In the genomic region with DNA sequence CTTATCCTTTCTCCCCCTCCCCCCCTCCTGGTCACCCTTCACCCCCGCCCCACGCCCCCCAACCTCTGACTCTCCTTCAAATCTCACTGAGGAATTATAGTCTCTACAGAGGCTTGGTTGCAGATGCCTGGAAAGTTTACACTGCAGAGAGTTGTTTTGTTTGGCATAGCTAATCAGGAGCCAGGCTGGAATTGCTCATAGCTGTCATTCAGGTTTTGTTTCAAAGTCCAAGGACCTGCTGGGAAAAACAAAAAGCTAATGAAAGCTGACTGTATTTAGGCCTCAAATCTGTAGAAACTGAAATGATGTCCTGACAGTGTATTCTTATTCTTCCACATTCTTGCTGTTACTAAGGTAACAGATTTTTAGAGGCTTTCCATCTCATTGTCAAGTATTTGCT, we compare ENCODE assay signal across 11 cellular contexts. TPM values are rescaled to one million over a fixed set of nuclear protein-coding genes. Genes with fewer than 3 reads are reported as not detected.
DNase-seq lines count a peak whose midpoint lies in the region; ATAC-seq and TF ChIP-seq lines count a peak whose summit lies in the region.
"Had no signal": no experiment of that assay in that cellular context is flagged by ENCODE, and none has a peak within 500 bp of the region (broad histone marks: within the 10 kb centered on the region; RNA-seq: fewer than 3 reads in every experiment).

No MANE protein-coding gene starts in this region.

- H3K4me3 Mint-ChIP-seq in endothelial cell (ENCODE audit: unreplicated experiment) (no peak overlapping the region), mesothelial cell of epicardium (no peak overlapping the region)
- no peak overlapping the region for H3K4me3 Mint-ChIP-seq in effector memory CD8-positive, alpha-beta T cell
- H3K4me3 Mint-ChIP-seq: type B pancreatic cell had no signal

- in situ Hi-C loops in Caki2 (cut with HindIII; ENCODE audit: low pct_unique_long_range_greater_than_20kb, low sequenced_read_pairs), result no loop called here

- DNase-seq in Caki2 (ENCODE audit: low read depth) (peak; percentile 14), M059J (ENCODE audit: low read depth) (peak; percentile 39), endothelial cell (ENCODE audit: low spot score) (no peak), mesothelial cell of epicardium (ENCODE audit: low spot score in 2 of 2, unreplicated experiment in 2 of 2) (no peak), NOMO-1 (lab: John Stamatoyannopoulos, UW; ENCODE audit: unreplicated experiment in 2 of 2) (no peak), 8988T (no peak), caudate nucleus (lab: John Stamatoyannopoulos, UW) (no peak)
- no peak for DNase-seq in effector memory CD8-positive, alpha-beta T cell
- DNase-seq: cortex of kidney, head of caudate nucleus had no signal

- ATAC-seq in effector memory CD8-positive, alpha-beta T cell (replicated peaks), result no peak

- H3K9me3 Mint-ChIP-seq in endothelial cell (ENCODE audit: unreplicated experiment) (no peaks in the 10 kb centered on the region), mesothelial cell of epicardium (no peaks in the 10 kb centered on the region)
- no peaks in the 10 kb centered on the region for H3K9me3 Mint-ChIP-seq in effector memory CD8-positive, alpha-beta T cell
- H3K9me3 Mint-ChIP-seq: type B pancreatic cell had no signal

- no peak overlapping the region for H3K27ac ChIP-seq in caudate nucleus (ENCODE audit: low read depth, low read length)

- peaks cover 59% of the 10 kb centered on the region for H3K4me1 Mint-ChIP-seq in endothelial cell (ENCODE audit: unreplicated experiment)
- H3K4me1 Mint-ChIP-seq in mesothelial cell of epicardium, result peaks cover 59% of the 10 kb centered on the region
- no peaks in the 10 kb centered on the region for H3K4me1 Mint-ChIP-seq in effector memory CD8-positive, alpha-beta T cell (ENCODE audit: low read depth in 2 of 2)

- no peak for TF ChIP-seq CTCF in endothelial cell (IDR thresholded peaks at IDR 0.05; ENCODE audit: unreplicated experiment)
- TF ChIP-seq CTCF in mesothelial cell of epicardium (IDR thresholded peaks at IDR 0.05; ENCODE audit: unreplicated experiment), result no peak

- peaks cover 6% of the 10 kb centered on the region for H3K27me3 Mint-ChIP-seq in endothelial cell (ENCODE audit: unreplicated experiment)
- H3K27me3 Mint-ChIP-seq in mesothelial cell of epicardium (ENCODE audit: low read depth), result no peaks in the 10 kb centered on the region
- H3K27me3 Mint-ChIP-seq in effector memory CD8-positive, alpha-beta T cell, result peaks cover 9 to 13% of the 10 kb centered on the region in 2 donors
- H3K27me3 Mint-ChIP-seq: type B pancreatic cell had no signal

- peak overlapping the region; percentile 96 for H3K27ac Mint-ChIP-seq in endothelial cell (ENCODE audit: unreplicated experiment)
- peak overlapping the region; percentile 68 for H3K27ac Mint-ChIP-seq in mesothelial cell of epicardium
- H3K27ac Mint-ChIP-seq in effector memory CD8-positive, alpha-beta T cell, result no peak overlapping the region
- H3K27ac Mint-ChIP-seq: type B pancreatic cell had no signal

- H3K36me3 Mint-ChIP-seq in endothelial cell (ENCODE audit: low read depth, unreplicated experiment) (no peaks in the 10 kb centered on the region), mesothelial cell of epicardium (no peaks in the 10 kb centered on the region)
- H3K36me3 Mint-ChIP-seq in effector memory CD8-positive, alpha-beta T cell (ENCODE audit: insufficient read depth), result no peaks in the 10 kb centered on the region
- H3K36me3 Mint-ChIP-seq: type B pancreatic cell had no signal

RNA-seq across cellular contexts. Expression of gene GREB1L, which starts 22.6 kb away (rescaled TPM):
- total RNA-seq in Caki2 (2014; rRNA removed; shearing (Covaris generic); ENCODE audit: low replicate concordance), result 0.72 and 2.0 TPM in 2 replicates
- total RNA-seq in M059J (2014; rRNA removed; shearing (Covaris generic)), result 3.9 and 8.9 TPM in 2 replicates
- 105 TPM for total RNA-seq in endothelial cell (ENCODE audit: unreplicated experiment)
- total RNA-seq in mesothelial cell of epicardium, result 23.0 to 25.5 TPM (median 25.3 TPM) in 3 replicates

Comparison
In these comparisons a context has a peak if more than half of its experiments do, and no peak if none do; other contexts are left out.
1. DNase-seq: peak in Caki2 (single experiment) and M059J (single experiment); none in endothelial cell (single experiment), mesothelial cell of epicardium (0 of 2), NOMO-1 (0 of 2), 8988T (single experiment), effector memory CD8-positive, alpha-beta T cell (0 of 3) and caudate nucleus (0 of 61).
2. H3K27ac Mint-ChIP-seq: peak in endothelial cell (single experiment) and mesothelial cell of epicardium (single experiment); none in effector memory CD8-positive, alpha-beta T cell (0 of 2).